15 cellular contexts compared by ENCODE assay signal in the genomic region with DNA sequence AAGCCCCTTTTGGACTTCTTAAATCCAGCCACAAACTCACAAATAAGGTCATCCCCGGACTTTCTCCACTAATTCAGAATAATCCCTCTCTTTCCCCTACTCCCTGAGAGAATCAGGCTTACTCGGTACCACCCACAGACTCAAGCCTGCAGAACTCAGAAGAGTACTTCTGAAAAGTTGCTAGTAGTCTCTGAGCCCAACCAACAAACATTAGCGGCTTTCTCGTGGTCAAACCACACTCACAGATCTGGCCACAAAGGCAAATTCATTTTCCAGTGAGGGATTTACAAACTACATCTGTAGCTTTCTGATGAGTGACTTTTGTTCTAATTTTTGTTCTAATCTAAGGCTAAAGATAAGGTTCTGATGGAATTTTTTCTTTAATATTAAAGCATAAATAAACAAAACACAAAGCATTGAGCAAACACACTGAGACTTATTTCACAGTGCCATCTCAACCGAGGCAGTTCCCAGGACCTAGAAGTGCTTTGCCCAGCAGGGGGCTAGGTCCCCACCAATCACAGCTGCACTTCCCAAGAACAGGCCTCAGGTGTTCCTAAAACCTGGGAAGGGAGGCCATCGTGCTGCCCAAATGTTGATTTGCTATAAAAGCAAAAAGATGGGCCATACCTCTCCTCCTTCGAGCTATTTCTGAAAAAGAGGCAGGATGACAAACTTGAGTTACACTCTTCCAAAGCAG.
DNase-seq lines count a peak whose midpoint lies in the region; ATAC-seq and TF ChIP-seq lines count a peak whose summit lies in the region.
"Had no signal": no experiment of that assay in that cellular context is flagged by ENCODE, and none has a peak within 500 bp of the region (broad histone marks: within the 10 kb centered on the region; RNA-seq: fewer than 3 reads in every experiment).

No MANE protein-coding gene starts in this region.

- H3K36me3 Mint-ChIP-seq in natural killer cell, result no peaks in the 10 kb centered on the region

- no peaks in the 10 kb centered on the region for H4K20me1 ChIP-seq in BLaER1

- H3K9me3 Mint-ChIP-seq in natural killer cell, result no peaks in the 10 kb centered on the region
- H3K9me3 Mint-ChIP-seq: activated T-helper 1 cell treated with anti-CD3 and anti-CD28 coated beads, Interleukin-12 subunit alpha, Interleukin-12 subunit beta, Interleukin-2, Interleukin-4 antibody, amounts not matched to agents 30 ng/mL and 10 ng/mL and 1 ng/mL, durations not matched to agents 14 hours and 24 hours and 36 hours; central memory CD8-positive, alpha-beta T cell had no signal

- no peak overlapping the region for H3K9ac ChIP-seq in BLaER1

- ATAC-seq in GM19463 (IDR thresholded peaks at IDR 0.05; ENCODE audit: unreplicated experiment) (peak; percentile 79), natural killer cell (no peak), HG03159 (IDR thresholded peaks at IDR 0.05; ENCODE audit: unreplicated experiment) (no peak)
- ATAC-seq: gastrocnemius medialis had no signal

- no peaks in the 10 kb centered on the region for H3K36me3 ChIP-seq in BLaER1
- H3K36me3 ChIP-seq: gastrocnemius medialis, lower lobe of right lung had no signal

- H3K27me3 ChIP-seq in BLaER1, result no peaks in the 10 kb centered on the region
- H3K27me3 ChIP-seq: gastrocnemius medialis had no signal

- intact Hi-C loops in natural killer cell (cut with micrococcal nuclease), result no loop called here

- no peak overlapping the region for H3K27ac Mint-ChIP-seq in natural killer cell
- H3K27ac Mint-ChIP-seq: activated T-helper 1 cell treated with anti-CD3 and anti-CD28 coated beads, Interleukin-12 subunit alpha, Interleukin-12 subunit beta, Interleukin-2, Interleukin-4 antibody, amounts not matched to agents 30 ng/mL and 10 ng/mL and 1 ng/mL, durations not matched to agents 14 hours and 24 hours and 36 hours had no signal

- H3K9me3 ChIP-seq in BLaER1, result peaks cover 12% of the 10 kb centered on the region; the same call in 1 of the 2 replicates
- H3K9me3 ChIP-seq: gastrocnemius medialis, lower lobe of right lung had no signal

- no peak overlapping the region for H3K4me3 ChIP-seq in BLaER1
- no peak overlapping the region for H3K4me3 ChIP-seq in foreskin fibroblast (ENCODE audit: low read depth in 1 of 2, low read length in 2 of 2)
- H3K4me3 ChIP-seq: gastrocnemius medialis, lower lobe of right lung, PC-9 had no signal

- H3K4me1 ChIP-seq in BLaER1, result peaks cover 34% of the 10 kb centered on the region
- H3K4me1 ChIP-seq: gastrocnemius medialis had no signal

- H3K4me3 Mint-ChIP-seq in natural killer cell, result no peak overlapping the region
- H3K4me3 Mint-ChIP-seq: activated T-helper 1 cell treated with anti-CD3 and anti-CD28 coated beads, Interleukin-12 subunit alpha, Interleukin-12 subunit beta, Interleukin-2, Interleukin-4 antibody, amounts not matched to agents 30 ng/mL and 10 ng/mL and 1 ng/mL, durations not matched to agents 14 hours and 24 hours and 36 hours; central memory CD8-positive, alpha-beta T cell had no signal

- no peak overlapping the region for H3K27ac ChIP-seq in BLaER1
- H3K27ac ChIP-seq: gastrocnemius medialis, lower lobe of right lung, PC-9 had no signal

- H3K27me3 Mint-ChIP-seq in natural killer cell (ENCODE audit: low read depth in 2 of 2), result peaks cover 6% of the 10 kb centered on the region in 2 donors

- peak; percentile 4 for TF ChIP-seq CTCF in foreskin fibroblast (IDR thresholded peaks at IDR 0.05; ENCODE audit: low read depth, low read length)
- TF ChIP-seq CTCF in natural killer cell (IDR thresholded peaks at IDR 0.05), result no peak

- peaks cover 0 to 5% of the 10 kb centered on the region in 2 donors for H3K4me1 Mint-ChIP-seq in natural killer cell
- H3K4me1 Mint-ChIP-seq: central memory CD8-positive, alpha-beta T cell had no signal

- H3K4me2 ChIP-seq in BLaER1, result peak overlapping the region; percentile 69
- H3K4me2 ChIP-seq: PC-9 had no signal

- DNase-seq in NCI-H82 (lab: John Stamatoyannopoulos, UW), result peak; percentile 36
- no peak for DNase-seq in foreskin fibroblast
- DNase-seq in natural killer cell, result no peak
- DNase-seq in SIG-M5 (lab: John Stamatoyannopoulos, UW), result no peak
- no peak for DNase-seq in ecto neural progenitor cell (ENCODE audit: low spot score)
- DNase-seq: gastrocnemius medialis, lower lobe of right lung, NCI-H1694 treated with DMSO at 0.1 percent for 48 hours, PC-9, trophoblast cell had no signal
